In the genomic region with DNA sequence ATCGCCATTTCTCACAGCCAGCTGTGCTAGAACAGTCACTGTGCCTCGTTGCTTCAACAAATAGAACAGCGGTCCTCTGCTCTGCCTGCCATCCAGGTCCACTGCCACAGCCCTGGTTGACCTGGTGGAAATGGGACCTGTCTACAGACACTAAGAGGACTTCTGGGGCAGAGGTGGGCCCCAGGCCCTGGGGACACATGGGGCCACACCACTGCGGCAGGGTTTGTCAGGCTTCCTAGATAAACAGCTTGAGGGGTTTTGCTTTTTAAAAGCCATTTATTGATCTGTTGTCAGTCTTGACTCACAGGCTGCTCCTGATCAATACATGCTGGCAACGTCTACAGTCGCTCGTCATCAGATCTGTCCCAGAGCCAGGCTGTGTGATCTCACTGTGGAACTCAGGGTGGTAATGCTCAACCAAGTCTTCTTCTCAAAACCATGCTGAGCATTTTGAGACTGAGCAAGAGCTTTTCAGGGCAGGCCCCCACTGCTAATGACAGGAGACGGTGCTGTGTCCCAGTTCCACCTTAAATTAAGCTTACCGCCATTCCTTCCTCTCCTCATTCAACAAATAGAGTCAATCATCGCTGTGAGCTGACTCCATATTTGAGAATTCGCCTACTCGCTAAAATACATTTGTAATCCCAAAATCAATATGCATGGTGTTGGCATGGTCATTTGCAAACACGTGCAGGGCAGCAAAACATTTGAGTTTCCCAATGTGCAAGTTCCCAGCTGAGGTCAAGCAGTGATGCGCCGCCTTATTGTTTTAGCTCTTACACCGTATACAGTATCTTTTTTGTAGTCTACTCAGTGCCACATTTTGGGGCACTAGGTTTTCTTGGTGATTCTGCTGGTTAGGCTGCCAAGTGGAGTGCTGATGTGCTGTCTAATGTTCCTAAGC, we compare ENCODE assay signal across 1 cellular context.
A peak's percentile ranks its signal among the peaks of the same experiment; 100 is the strongest.
TF ChIP-seq lines count a peak whose summit lies in the region.

No MANE protein-coding gene starts in this region.

TF ChIP-seq in HepG2, 621 proteins besides CTCF, POLR2A, EP300 and RAD21 (continued from another document and continues in another):
- TF ChIP-seq, protein P1, sequence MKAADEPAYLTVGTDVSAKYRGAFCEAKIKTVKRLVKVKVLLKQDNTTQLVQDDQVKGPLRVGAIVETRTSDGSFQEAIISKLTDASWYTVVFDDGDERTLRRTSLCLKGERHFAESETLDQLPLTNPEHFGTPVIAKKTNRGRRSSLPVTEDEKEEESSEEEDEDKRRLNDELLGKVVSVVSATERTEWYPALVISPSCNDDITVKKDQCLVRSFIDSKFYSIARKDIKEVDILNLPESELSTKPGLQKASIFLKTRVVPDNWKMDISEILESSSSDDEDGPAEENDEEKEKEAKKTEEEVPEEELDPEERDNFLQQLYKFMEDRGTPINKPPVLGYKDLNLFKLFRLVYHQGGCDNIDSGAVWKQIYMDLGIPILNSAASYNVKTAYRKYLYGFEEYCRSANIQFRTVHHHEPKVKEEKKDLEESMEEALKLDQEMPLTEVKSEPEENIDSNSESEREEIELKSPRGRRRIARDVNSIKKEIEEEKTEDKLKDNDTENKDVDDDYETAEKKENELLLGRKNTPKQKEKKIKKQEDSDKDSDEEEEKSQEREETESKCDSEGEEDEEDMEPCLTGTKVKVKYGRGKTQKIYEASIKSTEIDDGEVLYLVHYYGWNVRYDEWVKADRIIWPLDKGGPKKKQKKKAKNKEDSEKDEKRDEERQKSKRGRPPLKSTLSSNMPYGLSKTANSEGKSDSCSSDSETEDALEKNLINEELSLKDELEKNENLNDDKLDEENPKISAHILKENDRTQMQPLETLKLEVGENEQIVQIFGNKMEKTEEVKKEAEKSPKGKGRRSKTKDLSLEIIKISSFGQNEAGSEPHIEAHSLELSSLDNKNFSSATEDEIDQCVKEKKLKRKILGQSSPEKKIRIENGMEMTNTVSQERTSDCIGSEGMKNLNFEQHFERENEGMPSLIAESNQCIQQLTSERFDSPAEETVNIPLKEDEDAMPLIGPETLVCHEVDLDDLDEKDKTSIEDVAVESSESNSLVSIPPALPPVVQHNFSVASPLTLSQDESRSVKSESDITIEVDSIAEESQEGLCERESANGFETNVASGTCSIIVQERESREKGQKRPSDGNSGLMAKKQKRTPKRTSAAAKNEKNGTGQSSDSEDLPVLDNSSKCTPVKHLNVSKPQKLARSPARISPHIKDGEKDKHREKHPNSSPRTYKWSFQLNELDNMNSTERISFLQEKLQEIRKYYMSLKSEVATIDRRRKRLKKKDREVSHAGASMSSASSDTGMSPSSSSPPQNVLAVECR (CRISPR knock-in tag; IDR thresholded peaks at IDR 0.05; ENCODE audit: borderline replicate concordance), result peak; percentile 65; the same call in 1 of the 2 replicates
- TF ChIP-seq PITX1 (CRISPR knock-in tag; IDR thresholded peaks at IDR 0.05) (peak; percentile 8; the same call in 1 of the 2 replicates), ZNF30 (CRISPR knock-in tag; IDR thresholded peaks at IDR 0.05) (0 out of 2 replicates have a peak, but pooled peaks have one; percentile 44), ZNF703 (CRISPR knock-in tag; IDR thresholded peaks at IDR 0.05; ENCODE audit: borderline replicate concordance) (no peak), ZEB1 (IDR thresholded peaks at IDR 0.05; ENCODE audit: insufficient replicate concordance, low read depth) (peak; percentile 40), BHLHE40 (IDR thresholded peaks at IDR 0.05; ENCODE audit: low read length) (peak; percentile 74), SOX6 (IDR thresholded peaks at IDR 0.05) (no peak), SOX6 (CRISPR knock-in tag; IDR thresholded peaks at IDR 0.05) (peak; percentile 78), MTA1 (CRISPR knock-in tag; IDR thresholded peaks at IDR 0.05; ENCODE audit: borderline replicate concordance) (peak; percentile 89; the same call in 1 of the 2 replicates), ZFX (CRISPR knock-in tag; IDR thresholded peaks at IDR 0.05; ENCODE audit: low read depth) (no peak), MAFK (conservative IDR thresholded peaks at IDR 0.05 in 1 of 2, IDR thresholded peaks at IDR 0.05 in 1 of 2; ENCODE audit: low read length in 2 of 2) (peak in 1 of 2 experiments; percentile 2; a peak in 1 of 4 replicates), RXRB (CRISPR knock-in tag; IDR thresholded peaks at IDR 0.05; ENCODE audit: borderline replicate concordance) (peak; percentile 70), ELF4 (CRISPR knock-in tag; IDR thresholded peaks at IDR 0.05; ENCODE audit: borderline replicate concordance) (no peak), ZMYM3 (CRISPR knock-in tag; IDR thresholded peaks at IDR 0.05) (peak; percentile 68; the same call in 1 of the 2 replicates), NCOA2 (CRISPR knock-in tag; IDR thresholded peaks at IDR 0.05) (0 out of 2 replicates have a peak, but pooled peaks have one; percentile 19), HOXA9 (CRISPR knock-in tag; IDR thresholded peaks at IDR 0.05; ENCODE audit: borderline replicate concordance) (no peak), FOXK1 (CRISPR knock-in tag; IDR thresholded peaks at IDR 0.05; ENCODE audit: borderline replicate concordance, low read depth) (peak; percentile 61), ZNF605 (CRISPR knock-in tag; IDR thresholded peaks at IDR 0.05) (peak; percentile 65; the same call in 1 of the 2 replicates), HMG20A (CRISPR knock-in tag; IDR thresholded peaks at IDR 0.05; ENCODE audit: borderline replicate concordance) (0 out of 2 replicates have a peak, but pooled peaks have one; percentile 6), JUND (CRISPR knock-in tag; IDR thresholded peaks at IDR 0.05) (peak; percentile 31; the same call in 1 of the 2 replicates), FOXC1 (CRISPR knock-in tag; IDR thresholded peaks at IDR 0.05; ENCODE audit: borderline replicate concordance) (peak; percentile 75; the same call in 1 of the 2 replicates), RARA (CRISPR knock-in tag; IDR thresholded peaks at IDR 0.05) (peak; percentile 71), KLF13 (CRISPR knock-in tag; IDR thresholded peaks at IDR 0.05) (no peak), SALL1 (CRISPR knock-in tag; IDR thresholded peaks at IDR 0.05) (peak; percentile 87), ZNF446 (CRISPR knock-in tag; IDR thresholded peaks at IDR 0.05) (no peak), POGZ (CRISPR knock-in tag; IDR thresholded peaks at IDR 0.05) (peak; percentile 85), LCORL (IDR thresholded peaks at IDR 0.05) (no peak), LCORL (CRISPR knock-in tag; IDR thresholded peaks at IDR 0.05) (peak; percentile 65), FOSL2 (CRISPR knock-in tag; IDR thresholded peaks at IDR 0.05) (peak; percentile 81), ZSCAN31 (CRISPR knock-in tag; IDR thresholded peaks at IDR 0.05; ENCODE audit: low read depth) (0 out of 2 replicates have a peak, but pooled peaks have one; percentile 29), ZNF251 (CRISPR knock-in tag; IDR thresholded peaks at IDR 0.05) (no peak), RXRA (CRISPR knock-in tag; IDR thresholded peaks at IDR 0.05) (peak; percentile 11; the same call in 1 of the 2 replicates), HOXA3 (CRISPR knock-in tag; IDR thresholded peaks at IDR 0.05) (peak; percentile 49; the same call in 1 of the 2 replicates), SOX13 (IDR thresholded peaks at IDR 0.05) (peak; percentile 32; the same call in 1 of the 2 replicates), SOX13 (CRISPR knock-in tag; conservative IDR thresholded peaks at IDR 0.05 in 1 of 2, IDR thresholded peaks at IDR 0.05 in 1 of 2) (peak in 1 of 2 experiments; percentile 18; a peak in 1 of 4 replicates), KLF6 (CRISPR knock-in tag; IDR thresholded peaks at IDR 0.05) (0 out of 2 replicates have a peak, but pooled peaks have one; percentile 60), ZSCAN29 (CRISPR knock-in tag; conservative IDR thresholded peaks at IDR 0.05) (no peak)
- TF ChIP-seq, protein P2, sequence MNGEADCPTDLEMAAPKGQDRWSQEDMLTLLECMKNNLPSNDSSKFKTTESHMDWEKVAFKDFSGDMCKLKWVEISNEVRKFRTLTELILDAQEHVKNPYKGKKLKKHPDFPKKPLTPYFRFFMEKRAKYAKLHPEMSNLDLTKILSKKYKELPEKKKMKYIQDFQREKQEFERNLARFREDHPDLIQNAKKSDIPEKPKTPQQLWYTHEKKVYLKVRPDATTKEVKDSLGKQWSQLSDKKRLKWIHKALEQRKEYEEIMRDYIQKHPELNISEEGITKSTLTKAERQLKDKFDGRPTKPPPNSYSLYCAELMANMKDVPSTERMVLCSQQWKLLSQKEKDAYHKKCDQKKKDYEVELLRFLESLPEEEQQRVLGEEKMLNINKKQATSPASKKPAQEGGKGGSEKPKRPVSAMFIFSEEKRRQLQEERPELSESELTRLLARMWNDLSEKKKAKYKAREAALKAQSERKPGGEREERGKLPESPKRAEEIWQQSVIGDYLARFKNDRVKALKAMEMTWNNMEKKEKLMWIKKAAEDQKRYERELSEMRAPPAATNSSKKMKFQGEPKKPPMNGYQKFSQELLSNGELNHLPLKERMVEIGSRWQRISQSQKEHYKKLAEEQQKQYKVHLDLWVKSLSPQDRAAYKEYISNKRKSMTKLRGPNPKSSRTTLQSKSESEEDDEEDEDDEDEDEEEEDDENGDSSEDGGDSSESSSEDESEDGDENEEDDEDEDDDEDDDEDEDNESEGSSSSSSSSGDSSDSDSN (CRISPR knock-in tag; IDR thresholded peaks at IDR 0.05), result peak; percentile 67
- TF ChIP-seq, protein P3, sequence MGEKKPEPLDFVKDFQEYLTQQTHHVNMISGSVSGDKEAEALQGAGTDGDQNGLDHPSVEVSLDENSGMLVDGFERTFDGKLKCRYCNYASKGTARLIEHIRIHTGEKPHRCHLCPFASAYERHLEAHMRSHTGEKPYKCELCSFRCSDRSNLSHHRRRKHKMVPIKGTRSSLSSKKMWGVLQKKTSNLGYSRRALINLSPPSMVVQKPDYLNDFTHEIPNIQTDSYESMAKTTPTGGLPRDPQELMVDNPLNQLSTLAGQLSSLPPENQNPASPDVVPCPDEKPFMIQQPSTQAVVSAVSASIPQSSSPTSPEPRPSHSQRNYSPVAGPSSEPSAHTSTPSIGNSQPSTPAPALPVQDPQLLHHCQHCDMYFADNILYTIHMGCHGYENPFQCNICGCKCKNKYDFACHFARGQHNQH (CRISPR knock-in tag; IDR thresholded peaks at IDR 0.05), result peak; percentile 31; the same call in 1 of the 2 replicates
- TF ChIP-seq, protein P4, sequence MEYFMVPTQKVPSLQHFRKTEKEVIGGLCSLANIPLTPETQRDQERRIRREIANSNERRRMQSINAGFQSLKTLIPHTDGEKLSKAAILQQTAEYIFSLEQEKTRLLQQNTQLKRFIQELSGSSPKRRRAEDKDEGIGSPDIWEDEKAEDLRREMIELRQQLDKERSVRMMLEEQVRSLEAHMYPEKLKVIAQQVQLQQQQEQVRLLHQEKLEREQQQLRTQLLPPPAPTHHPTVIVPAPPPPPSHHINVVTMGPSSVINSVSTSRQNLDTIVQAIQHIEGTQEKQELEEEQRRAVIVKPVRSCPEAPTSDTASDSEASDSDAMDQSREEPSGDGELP (IDR thresholded peaks at IDR 0.05; ENCODE audit: borderline replicate concordance, low read depth), result 0 out of 2 replicates have a peak, but pooled peaks have one; percentile 8
- TF ChIP-seq, protein P5, sequence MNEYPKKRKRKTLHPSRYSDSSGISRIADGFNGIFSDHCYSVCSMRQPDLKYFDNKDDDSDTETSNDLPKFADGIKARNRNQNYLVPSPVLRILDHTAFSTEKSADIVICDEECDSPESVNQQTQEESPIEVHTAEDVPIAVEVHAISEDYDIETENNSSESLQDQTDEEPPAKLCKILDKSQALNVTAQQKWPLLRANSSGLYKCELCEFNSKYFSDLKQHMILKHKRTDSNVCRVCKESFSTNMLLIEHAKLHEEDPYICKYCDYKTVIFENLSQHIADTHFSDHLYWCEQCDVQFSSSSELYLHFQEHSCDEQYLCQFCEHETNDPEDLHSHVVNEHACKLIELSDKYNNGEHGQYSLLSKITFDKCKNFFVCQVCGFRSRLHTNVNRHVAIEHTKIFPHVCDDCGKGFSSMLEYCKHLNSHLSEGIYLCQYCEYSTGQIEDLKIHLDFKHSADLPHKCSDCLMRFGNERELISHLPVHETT (CRISPR knock-in tag; conservative IDR thresholded peaks at IDR 0.05), result no peak
- TF ChIP-seq, protein P6, sequence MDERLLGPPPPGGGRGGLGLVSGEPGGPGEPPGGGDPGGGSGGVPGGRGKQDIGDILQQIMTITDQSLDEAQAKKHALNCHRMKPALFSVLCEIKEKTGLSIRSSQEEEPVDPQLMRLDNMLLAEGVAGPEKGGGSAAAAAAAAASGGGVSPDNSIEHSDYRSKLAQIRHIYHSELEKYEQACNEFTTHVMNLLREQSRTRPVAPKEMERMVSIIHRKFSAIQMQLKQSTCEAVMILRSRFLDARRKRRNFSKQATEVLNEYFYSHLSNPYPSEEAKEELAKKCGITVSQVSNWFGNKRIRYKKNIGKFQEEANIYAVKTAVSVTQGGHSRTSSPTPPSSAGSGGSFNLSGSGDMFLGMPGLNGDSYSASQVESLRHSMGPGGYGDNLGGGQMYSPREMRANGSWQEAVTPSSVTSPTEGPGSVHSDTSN (CRISPR knock-in tag; IDR thresholded peaks at IDR 0.05), result 0 out of 2 replicates have a peak, but pooled peaks have one; percentile 40
- TF ChIP-seq, protein P7, sequence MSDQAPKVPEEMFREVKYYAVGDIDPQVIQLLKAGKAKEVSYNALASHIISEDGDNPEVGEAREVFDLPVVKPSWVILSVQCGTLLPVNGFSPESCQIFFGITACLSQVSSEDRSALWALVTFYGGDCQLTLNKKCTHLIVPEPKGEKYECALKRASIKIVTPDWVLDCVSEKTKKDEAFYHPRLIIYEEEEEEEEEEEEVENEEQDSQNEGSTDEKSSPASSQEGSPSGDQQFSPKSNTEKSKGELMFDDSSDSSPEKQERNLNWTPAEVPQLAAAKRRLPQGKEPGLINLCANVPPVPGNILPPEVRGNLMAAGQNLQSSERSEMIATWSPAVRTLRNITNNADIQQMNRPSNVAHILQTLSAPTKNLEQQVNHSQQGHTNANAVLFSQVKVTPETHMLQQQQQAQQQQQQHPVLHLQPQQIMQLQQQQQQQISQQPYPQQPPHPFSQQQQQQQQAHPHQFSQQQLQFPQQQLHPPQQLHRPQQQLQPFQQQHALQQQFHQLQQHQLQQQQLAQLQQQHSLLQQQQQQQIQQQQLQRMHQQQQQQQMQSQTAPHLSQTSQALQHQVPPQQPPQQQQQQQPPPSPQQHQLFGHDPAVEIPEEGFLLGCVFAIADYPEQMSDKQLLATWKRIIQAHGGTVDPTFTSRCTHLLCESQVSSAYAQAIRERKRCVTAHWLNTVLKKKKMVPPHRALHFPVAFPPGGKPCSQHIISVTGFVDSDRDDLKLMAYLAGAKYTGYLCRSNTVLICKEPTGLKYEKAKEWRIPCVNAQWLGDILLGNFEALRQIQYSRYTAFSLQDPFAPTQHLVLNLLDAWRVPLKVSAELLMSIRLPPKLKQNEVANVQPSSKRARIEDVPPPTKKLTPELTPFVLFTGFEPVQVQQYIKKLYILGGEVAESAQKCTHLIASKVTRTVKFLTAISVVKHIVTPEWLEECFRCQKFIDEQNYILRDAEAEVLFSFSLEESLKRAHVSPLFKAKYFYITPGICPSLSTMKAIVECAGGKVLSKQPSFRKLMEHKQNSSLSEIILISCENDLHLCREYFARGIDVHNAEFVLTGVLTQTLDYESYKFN (CRISPR knock-in tag; conservative IDR thresholded peaks at IDR 0.05), result peak; percentile 91
